In the genomic region with DNA sequence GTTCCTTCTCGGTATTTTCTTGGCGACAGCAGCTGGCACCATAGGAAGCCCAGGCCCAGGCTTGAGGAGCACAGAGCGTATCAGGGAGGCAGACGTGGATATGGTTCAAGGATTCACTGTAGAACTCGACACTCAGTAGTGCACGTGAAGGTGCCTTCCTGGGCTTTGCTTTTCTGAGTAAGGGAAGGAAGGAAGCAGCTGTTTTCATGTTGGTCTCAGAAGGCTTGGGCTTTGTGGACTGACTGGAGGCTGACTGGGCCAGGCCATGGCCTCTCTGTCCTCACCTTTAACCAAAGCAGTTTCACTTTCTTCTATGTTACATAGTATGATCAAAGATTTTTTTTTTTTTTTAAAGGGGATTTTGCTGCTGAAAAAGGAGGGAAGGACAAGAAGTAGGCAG, we compare ENCODE assay signal across 1 cellular context.
TF ChIP-seq lines count a peak whose summit lies in the region.

No MANE protein-coding gene starts in this region.

TF ChIP-seq in HepG2, 621 proteins besides CTCF, POLR2A, EP300 and RAD21:
- TF ChIP-seq ZNF460 (CRISPR knock-in tag; IDR thresholded peaks at IDR 0.05; ENCODE audit: borderline replicate concordance): no peak
- TF ChIP-seq POLR2AphosphoS5 (IDR thresholded peaks at IDR 0.05; ENCODE audit: low read depth, low read length): peak; percentile 28; the same call in 1 of the 2 replicates
- no peak for TF ChIP-seq ZNF615 (CRISPR knock-in tag; IDR thresholded peaks at IDR 0.05; ENCODE audit: borderline replicate concordance)
- peak; percentile 31 for TF ChIP-seq RBM22 (optimal IDR thresholded peaks at IDR 0.05; ENCODE audit: low read length)
- TF ChIP-seq AGO2 (optimal IDR thresholded peaks at IDR 0.05; ENCODE audit: low read depth, low read length): peak; percentile 28
- no peak for TF ChIP-seq SRF (IDR thresholded peaks at IDR 0.05; ENCODE audit: low read depth, low read length)
- no peak for TF ChIP-seq CAMTA2 (CRISPR knock-in tag; IDR thresholded peaks at IDR 0.05; ENCODE audit: borderline replicate concordance)
